In genomic region chr7:143492799-143493568, GRCh38 we compare ENCODE assay signal across 20 cellular contexts. TPM values are rescaled to one million over a fixed set of nuclear protein-coding genes. Genes with fewer than 3 reads are reported as not detected.
DNase-seq lines count a peak whose midpoint lies in the region; ATAC-seq, FAIRE-seq and TF ChIP-seq lines count a peak whose summit lies in the region.
"Had no signal": no experiment of that assay in that cellular context is flagged by ENCODE, and none has a peak within 500 bp of the region (broad histone marks: within the 10 kb centered on the region; RNA-seq: fewer than 3 reads in every experiment).

No MANE protein-coding gene starts in this region.

- TF ChIP-seq CTCF in endothelial cell of umbilical vein (IDR thresholded peaks at IDR 0.05; ENCODE audit: extremely low read depth in 1 of 2, insufficient read depth in 1 of 2, low read depth in 1 of 2, low read length in 2 of 2) (no peak), smooth muscle cell (IDR thresholded peaks at IDR 0.05; ENCODE audit: borderline replicate concordance, insufficient read depth, poor library complexity, severe bottlenecking) (no peak)

- intact Hi-C loops in endothelial cell of umbilical vein (cut with micrococcal nuclease): loop anchor here (1.0 to 5.0 kb wide), 3 partner anchors 7 to 251 kb away; no protein-coding TSS in a partner anchor

- peak overlapping the region; percentile 19 to 27 for H3K27ac Mint-ChIP-seq in activated naive CD4-positive, alpha-beta T cell treated with anti-CD3 and anti-CD28 coated beads, Interleukin-2, amount 50 U/mL, for 72 hours

- H3K36me3 ChIP-seq in endothelial cell of umbilical vein (ENCODE audit: control insufficient read depth in 2 of 2, extremely low read depth in 1 of 2, insufficient read depth in 2 of 2, low read length in 2 of 2): no peaks in the 10 kb centered on the region
- H3K36me3 ChIP-seq in smooth muscle cell (ENCODE audit: low read depth): no peaks in the 10 kb centered on the region
- H3K36me3 ChIP-seq: gastrocnemius medialis, transverse colon had no signal

- H4K20me1 ChIP-seq in endothelial cell of umbilical vein (replicated peaks; ENCODE audit: control insufficient read depth, extremely low read depth, insufficient read depth, low read length): no peaks in the 10 kb centered on the region
- no peaks in the 10 kb centered on the region for H4K20me1 ChIP-seq in smooth muscle cell (ENCODE audit: low read depth)

- ATAC-seq in activated naive CD4-positive, alpha-beta T cell treated with anti-CD3 and anti-CD28 coated beads, Interleukin-2, amount 50 U/mL, for 72 hours: peak in 1 of 2 donors; percentile 15
- no peak for ATAC-seq in GM19467 (IDR thresholded peaks at IDR 0.05; ENCODE audit: unreplicated experiment)
- ATAC-seq: gastrocnemius medialis had no signal

- H3K9me1 ChIP-seq in endothelial cell of umbilical vein (replicated peaks; ENCODE audit: control insufficient read depth, extremely low read depth, insufficient read depth, low read length): no peaks in the 10 kb centered on the region

- H3K9me3 ChIP-seq in endothelial cell of umbilical vein (replicated peaks; ENCODE audit: control insufficient read depth, insufficient read depth, low read length): no peaks in the 10 kb centered on the region
- H3K9me3 ChIP-seq in smooth muscle cell (replicated peaks; ENCODE audit: low read depth): no peaks in the 10 kb centered on the region
- H3K9me3 ChIP-seq: gastrocnemius medialis, transverse colon had no signal

- H3K4me1 ChIP-seq in endothelial cell of umbilical vein (ENCODE audit: control insufficient read depth, extremely low read depth, insufficient read depth, low read length): peaks cover 55% of the 10 kb centered on the region
- no peaks in the 10 kb centered on the region for H3K4me1 ChIP-seq in smooth muscle cell (ENCODE audit: low read depth)

- CTCF ChIA-PET in endothelial cell of umbilical vein (lab: Charles Lee): interaction anchor here (0.8 to 3.9 kb wide), 10 partner anchors 7 to 252 kb away, joined by 3 to 36 read pairs (median 4); no protein-coding TSS in a partner anchor

- BruUV-seq in endothelial cell of umbilical vein (replicated peaks; lab: Mats Ljungman, UMichigan): no TSS peak

- no peaks in the 10 kb centered on the region for H3K9me3 Mint-ChIP-seq in activated naive CD4-positive, alpha-beta T cell treated with anti-CD3 and anti-CD28 coated beads, Interleukin-2, amount 50 U/mL, for 72 hours
- H3K9me3 Mint-ChIP-seq: T-helper 1 cell treated with Interleukin-12 subunit alpha and Interleukin-12 subunit beta and Interleukin-4 antibody, amounts not matched to agents 30 μg/mL and 1 μg/mL, for 36 hours had no signal

- H3K4me2 ChIP-seq in endothelial cell of umbilical vein (ENCODE audit: insufficient read depth, low read length) (no peak overlapping the region), smooth muscle cell (no peak overlapping the region)

- dilution Hi-C loops in endothelial cell of umbilical vein (cut with MboI; ENCODE audit: extremely low pct_ligation_motif_present, low sequenced_read_pairs): no loop called here

- DNase-seq in activated naive CD4-positive, alpha-beta T cell treated with anti-CD3 and anti-CD28 coated beads, Interleukin-2, amount 50 U/mL, for 72 hours (ENCODE audit: low spot score in 2 of 2): no peak
- DNase-seq in activated naive CD4-positive, alpha-beta T cell (lab: John Stamatoyannopoulos, UW): no peak
- DNase-seq in NCI-H226 (peak; percentile 72), endothelial cell of umbilical vein (ENCODE audit: low read depth, low spot score) (peak; percentile 24), smooth muscle cell (lab: John Stamatoyannopoulos, UW; ENCODE audit: unreplicated experiment) (no peak), NCI-H510A treated with DMSO at 0.1 percent for 48 hours (lab: John Stamatoyannopoulos, UW) (no peak), NCI-H187 (lab: John Stamatoyannopoulos, UW) (no peak)
- DNase-seq: activated CD4-positive, CD25-positive, alpha-beta regulatory T cell; anterior cingulate cortex; DMS 273 treated with DMSO at 0.1 percent for 48 hours; gastrocnemius medialis; NCI-H2107; NCI-H774; transverse colon had no signal

- WGBS in smooth muscle cell (ENCODE audit: low lambda C conversion rate): 59% methylated on average over 6 of the region's 6 CpGs

- H3K36me3 Mint-ChIP-seq in activated naive CD4-positive, alpha-beta T cell treated with anti-CD3 and anti-CD28 coated beads, Interleukin-2, amount 50 U/mL, for 72 hours: peaks cover 0 to 8% of the 10 kb centered on the region in 2 donors

- FAIRE-seq in endothelial cell of umbilical vein (lab: Jason Lieb, UNC): peak; percentile 56
- FAIRE-seq: HTR-8/SVneo had no signal

- TF ChIP-seq POLR2A in endothelial cell of umbilical vein (IDR thresholded peaks at IDR 0.05; ENCODE audit: low read depth, low read length): no peak

- H3K9ac ChIP-seq in endothelial cell of umbilical vein (replicated peaks; ENCODE audit: extremely low read depth, insufficient read depth, low read length): no peak overlapping the region
- no peak overlapping the region for H3K9ac ChIP-seq in smooth muscle cell (ENCODE audit: low read depth)

- no peaks in the 10 kb centered on the region for H3F3A ChIP-seq in smooth muscle cell (ENCODE audit: low read depth)

- H3K27me3 ChIP-seq in endothelial cell of umbilical vein (ENCODE audit: control insufficient read depth in 2 of 2, insufficient read depth in 2 of 2, low read length in 2 of 2): no peaks in the 10 kb centered on the region
- H3K27me3 ChIP-seq in smooth muscle cell (ENCODE audit: low read depth): no peaks in the 10 kb centered on the region
- H3K27me3 ChIP-seq: gastrocnemius medialis, transverse colon had no signal

- H3K4me3 ChIP-seq in endothelial cell of umbilical vein (replicated peaks in 1 of 3; ENCODE audit: insufficient read depth in 1 of 3, low read depth in 1 of 3, low read length in 3 of 3) (no peak overlapping the region), smooth muscle cell (no peak overlapping the region)
- H3K4me3 ChIP-seq: gastrocnemius medialis, transverse colon had no signal

- H3K79me2 ChIP-seq in endothelial cell of umbilical vein (ENCODE audit: control insufficient read depth, insufficient read depth, low read length) (no peaks in the 10 kb centered on the region), smooth muscle cell (ENCODE audit: low read depth) (no peaks in the 10 kb centered on the region)

- no peak overlapping the region for H2AFZ ChIP-seq in endothelial cell of umbilical vein (ENCODE audit: low read depth, low read length)
- peak overlapping the region; percentile 16 for H2AFZ ChIP-seq in smooth muscle cell (ENCODE audit: low read depth)

- H3K27ac ChIP-seq in endothelial cell of umbilical vein (ENCODE audit: insufficient read depth, low read depth, low read length): peak overlapping the region; percentile 99
- H3K27ac ChIP-seq in smooth muscle cell (ENCODE audit: low read depth): peak overlapping the region; percentile 37
- H3K27ac ChIP-seq: transverse colon had no signal

- POLR2A ChIA-PET in endothelial cell of umbilical vein (lab: Charles Lee): no interaction called here

TF ChIP-seq in endothelial cell of umbilical vein, 7 proteins besides CTCF, POLR2A, EP300 and RAD21:
- TF ChIP-seq EZH2 (IDR thresholded peaks at IDR 0.05; ENCODE audit: borderline replicate concordance, low read depth, low read length, severe bottlenecking): no peak
- TF ChIP-seq POLR2AphosphoS5 (IDR thresholded peaks at IDR 0.05; ENCODE audit: insufficient read depth, low read depth, low read length): no peak
- peak; percentile 31 for TF ChIP-seq FOS (IDR thresholded peaks at IDR 0.05; ENCODE audit: borderline replicate concordance, insufficient read depth, low read length)
- TF ChIP-seq JUN (IDR thresholded peaks at IDR 0.05; ENCODE audit: borderline replicate concordance, insufficient read depth, insufficient read length, low read depth): no peak

RNA-seq across cellular contexts. Expression of gene TAS2R41, which starts 15.3 kb away (rescaled TPM):
- total RNA-seq in activated naive CD4-positive, alpha-beta T cell treated with anti-CD3 and anti-CD28 coated beads, Interleukin-2, amount 50 U/mL, for 72 hours: not detected
- total RNA-seq in endothelial cell of umbilical vein (not detected in 2 replicates), smooth muscle cell (not detected in 2 replicates)
- polyA plus RNA-seq in endothelial cell of umbilical vein (not detected in 2 replicates), smooth muscle cell (not detected in 2 replicates)
- not detected in 2 replicates for polyA plus RNA-seq in endothelial cell of umbilical vein (2011; cell fraction: cytosol; rRNA removed)
- polyA plus RNA-seq in endothelial cell of umbilical vein (2011; cell fraction: nucleus; rRNA removed): not detected in 2 replicates
- not detected in 2 replicates for polyA plus RNA-seq in endothelial cell of umbilical vein (2012)
- 1.1 TPM in 1 of 2 replicates, not detected in the other for polyA minus RNA-seq in endothelial cell of umbilical vein
- polyA minus RNA-seq in endothelial cell of umbilical vein (2011; cell fraction: cytosol; rRNA and poly(A)+ RNA removed): not detected
- polyA minus RNA-seq in endothelial cell of umbilical vein (2011; cell fraction: nucleus; rRNA and poly(A)+ RNA removed): not detected in 2 replicates
- total RNA-seq: dermis microvascular lymphatic vessel endothelial cell, gastrocnemius medialis, mesenteric fat pad, neural crest cell, transverse colon had no signal

RNA-seq across cellular contexts. Expression of gene TAS2R60, which starts 49.7 kb away (rescaled TPM):
- total RNA-seq in activated naive CD4-positive, alpha-beta T cell treated with anti-CD3 and anti-CD28 coated beads, Interleukin-2, amount 50 U/mL, for 72 hours: not detected
- not detected in 2 replicates for total RNA-seq in endothelial cell of umbilical vein
- polyA plus RNA-seq in endothelial cell of umbilical vein: not detected in 2 replicates
- not detected in 2 replicates for polyA plus RNA-seq in endothelial cell of umbilical vein (2011; cell fraction: cytosol; rRNA removed)
- not detected in 2 replicates for polyA plus RNA-seq in endothelial cell of umbilical vein (2011; cell fraction: nucleus; rRNA removed)
- not detected in 2 replicates for polyA plus RNA-seq in endothelial cell of umbilical vein (2012)
- polyA minus RNA-seq in endothelial cell of umbilical vein: not detected in 2 replicates
- polyA minus RNA-seq in endothelial cell of umbilical vein (2011; cell fraction: cytosol; rRNA and poly(A)+ RNA removed): not detected
- 0.48 TPM in 1 of 2 replicates, not detected in the other for polyA minus RNA-seq in endothelial cell of umbilical vein (2011; cell fraction: nucleus; rRNA and poly(A)+ RNA removed)
- total RNA-seq in smooth muscle cell: not detected in 2 replicates
- polyA plus RNA-seq in smooth muscle cell: not detected in 2 replicates
- total RNA-seq: dermis microvascular lymphatic vessel endothelial cell, gastrocnemius medialis, neural crest cell, transverse colon had no signal

Comparison
In these comparisons a context has a peak if more than half of its experiments do, and no peak if none do; other contexts are left out.
1. DNase-seq: peak in NCI-H226 (single experiment) and endothelial cell of umbilical vein (single experiment); none in activated naive CD4-positive, alpha-beta T cell treated with anti-CD3 and anti-CD28 coated beads, Interleukin-2, amount 50 U/mL, for 72 hours (0 of 2), activated naive CD4-positive, alpha-beta T cell (0 of 4), smooth muscle cell (single experiment), NCI-H510A treated with DMSO at 0.1 percent for 48 hours (single experiment) and NCI-H187 (0 of 2).